ENCODE assay signal across 18 cellular contexts in the genomic region with DNA sequence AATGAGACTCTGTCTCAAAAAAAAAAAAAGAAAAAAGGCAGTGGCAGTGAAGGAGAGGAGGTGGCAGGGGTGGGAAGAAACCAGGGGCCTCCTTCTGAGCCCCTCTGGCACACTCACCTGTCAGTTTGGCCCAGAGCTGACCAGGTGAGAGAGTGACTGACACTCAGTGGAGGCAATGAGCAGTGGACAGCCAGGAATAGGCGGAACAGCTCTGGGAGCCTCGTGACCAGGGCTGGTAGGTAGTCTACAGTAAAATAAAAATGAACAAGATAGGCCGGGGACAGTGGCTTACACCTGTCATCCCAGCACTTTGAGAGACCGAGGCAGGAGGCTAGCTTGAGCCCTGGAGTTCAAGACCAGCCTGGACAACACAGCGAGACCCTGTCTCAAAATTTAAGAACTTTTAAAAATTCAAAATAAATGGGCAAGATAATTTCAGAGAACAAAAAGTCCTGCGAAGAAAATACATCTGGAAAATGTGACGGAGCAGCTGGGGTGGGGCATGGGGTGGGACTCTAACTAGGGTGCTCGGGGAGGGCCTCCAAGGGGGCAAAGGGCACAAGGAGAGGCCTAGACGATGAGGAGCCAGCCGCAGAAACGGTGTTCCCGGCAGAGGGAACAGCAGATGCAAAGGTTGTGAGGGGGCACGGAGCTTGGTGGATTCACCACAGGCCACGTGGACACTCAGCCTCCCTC. TPM values are rescaled to one million over a fixed set of nuclear protein-coding genes. Genes with fewer than 3 reads are reported as not detected.
DNase-seq lines count a peak whose midpoint lies in the region; ATAC-seq, FAIRE-seq and TF ChIP-seq lines count a peak whose summit lies in the region.
"Had no signal": no experiment of that assay in that cellular context is flagged by ENCODE, and none has a peak within 500 bp of the region (broad histone marks: within the 10 kb centered on the region; RNA-seq: fewer than 3 reads in every experiment).

No MANE protein-coding gene starts in this region.

- 84% methylated on average over 12 of the region's 14 CpGs for WGBS in GM12878 (ENCODE audit: insufficient coverage, insufficient replicate concordance, low lambda C conversion rate, missing lambda C conversion rate)

- no peak overlapping the region for H3K27ac ChIP-seq in GM12878 (ENCODE audit: control insufficient read depth, insufficient read depth)
- H3K27ac ChIP-seq in muscle layer of duodenum (ENCODE audit: low read length): peak overlapping the region; percentile 81
- H3K27ac ChIP-seq: BLaER1, PC-9 had no signal

- peaks cover 12% of the 10 kb centered on the region for H3K79me2 ChIP-seq in GM12878 (ENCODE audit: control insufficient read depth, insufficient read depth, low read length)

- TSS peak; percentile 53 for BruUV-seq in GM12878 (replicated peaks; lab: Mats Ljungman, UMichigan)

- H2AFZ ChIP-seq in GM12878 (ENCODE audit: control insufficient read depth, low read depth, low read length): no peak overlapping the region
- H2AFZ ChIP-seq: PC-9 had no signal

- H3K9me3 ChIP-seq in GM12878 (replicated peaks; ENCODE audit: control insufficient read depth, insufficient read depth, low read length) (no peaks in the 10 kb centered on the region), muscle layer of duodenum (ENCODE audit: control insufficient read depth in 1 of 2, low read length in 2 of 2) (no peaks in the 10 kb centered on the region)
- H3K9me3 ChIP-seq: BLaER1, MG63 had no signal

- TF ChIP-seq CTCF in CD14-positive monocyte (IDR thresholded peaks at IDR 0.05) (no peak), GM12878 (IDR thresholded peaks at IDR 0.05 in 2 of 3, conservative IDR thresholded peaks at IDR 0.05 in 1 of 3; ENCODE audit: control insufficient read depth in 2 of 3, extremely low read depth in 1 of 3, insufficient read depth in 1 of 3, low read depth in 3 of 3, low read length in 3 of 3) (no peak)

- no peaks in the 10 kb centered on the region for H3K27me3 Mint-ChIP-seq in activated CD4-positive, alpha-beta T cell treated with anti-CD3 and anti-CD28 coated beads for 36 hours
- H3K27me3 Mint-ChIP-seq in CD14-positive monocyte (ENCODE audit: low read depth in 3 of 3): no peaks in the 10 kb centered on the region

- H3K4me2 ChIP-seq in GM12878 (ENCODE audit: control insufficient read depth, insufficient read depth): no peak overlapping the region
- H3K4me2 ChIP-seq: BLaER1, PC-9 had no signal

- no peak for TF ChIP-seq RAD21 in GM12878 (IDR thresholded peaks at IDR 0.05; ENCODE audit: insufficient read depth, low read depth, low read length)

- H3K4me1 Mint-ChIP-seq in activated CD4-positive, alpha-beta T cell treated with anti-CD3 and anti-CD28 coated beads for 36 hours: peaks cover 11% of the 10 kb centered on the region
- H3K4me1 Mint-ChIP-seq in CD14-positive monocyte: peaks cover 17% of the 10 kb centered on the region

- in situ Hi-C loops in GM12878 (cut with MboI): no loop called here

- peak overlapping the region; percentile 19 for H3K27ac Mint-ChIP-seq in activated CD4-positive, alpha-beta T cell treated with anti-CD3 and anti-CD28 coated beads for 36 hours
- H3K27ac Mint-ChIP-seq in CD14-positive monocyte: peak overlapping the region in 5 of 7 donors; percentile 17 to 68 (median 64)

- SMC1A ChIA-PET in GM12878 (lab: Charles Lee; ENCODE audit: uncharacterized antibody, unreplicated experiment): no interaction called here

- POLR2A ChIA-PET in activated CD4-positive, alpha-beta T cell treated with anti-CD3 and anti-CD28 coated beads for 36 hours (lab: Charles Lee): no interaction called here
- POLR2A ChIA-PET in GM12878 (lab: Charles Lee): interaction anchor here (0.7 kb wide), 1 partner anchor 27 kb away, joined by 3 read pairs; no protein-coding TSS in a partner anchor

- TF ChIP-seq POLR2A in GM12878 (IDR thresholded peaks at IDR 0.05; ENCODE audit: low read depth, low read length): no peak

- CTCF ChIA-PET in activated CD4-positive, alpha-beta T cell treated with anti-CD3 and anti-CD28 coated beads for 36 hours (lab: Charles Lee): interaction anchor here (5.2 to 5.4 kb wide), 2 partner anchors 12 to 18 kb away, joined by 20 to 36 read pairs; no protein-coding TSS in a partner anchor
- CTCF ChIA-PET in GM12878 (lab: Yijun Ruan, JAX): interaction anchor here (2.3 to 10.3 kb wide), 2 partner anchors 12 to 14 kb away, joined by 8 to 261 read pairs; partner anchors contain the start of gene SH3BP1

- H4K20me1 ChIP-seq in GM12878 (ENCODE audit: control insufficient read depth, insufficient read depth): no peaks in the 10 kb centered on the region

- H3K36me3 Mint-ChIP-seq in activated CD4-positive, alpha-beta T cell treated with anti-CD3 and anti-CD28 coated beads for 36 hours (ENCODE audit: low read depth): peaks cover 23% of the 10 kb centered on the region
- peaks cover 48 to 57% of the 10 kb centered on the region in 2 donors for H3K36me3 Mint-ChIP-seq in CD14-positive monocyte

- no peak for TF ChIP-seq EP300 in GM12878 (IDR thresholded peaks at IDR 0.05; ENCODE audit: borderline replicate concordance in 1 of 2, control insufficient read depth in 1 of 2, low read depth in 2 of 2, low read length in 2 of 2)

- H3K9ac ChIP-seq in GM12878 (ENCODE audit: control insufficient read depth, insufficient read depth, low read length): no peak overlapping the region

- no peaks in the 10 kb centered on the region; the same call in 1 of the 2 replicates for H3K4me1 ChIP-seq in GM12878 (ENCODE audit: control insufficient read depth, insufficient read depth, low read length)
- peaks cover 8 to 12% of the 10 kb centered on the region in 2 donors for H3K4me1 ChIP-seq in muscle layer of duodenum (ENCODE audit: control insufficient read depth in 1 of 2, insufficient read depth in 2 of 2, low read length in 2 of 2)

- ATAC-seq in activated CD4-positive, alpha-beta T cell treated with anti-CD3 and anti-CD28 coated beads for 36 hours: no peak
- no peak for ATAC-seq in GM12878
- ATAC-seq in GM19023 (IDR thresholded peaks at IDR 0.05; ENCODE audit: unreplicated experiment): no peak
- no peak for ATAC-seq in HG03460 (IDR thresholded peaks at IDR 0.05; ENCODE audit: unreplicated experiment)
- ATAC-seq: HepG2 had no signal

- intact Hi-C loops in activated CD4-positive, alpha-beta T cell treated with anti-CD3 and anti-CD28 coated beads for 36 hours (cut with DNase I, micrococcal nuclease): no loop called here
- intact Hi-C loops in CD14-positive monocyte (cut with micrococcal nuclease): no loop called here
- intact Hi-C loops in GM12878 (cut with micrococcal nuclease; ENCODE audit: unreplicated experiment): no loop called here

- H3K4me3 Mint-ChIP-seq in activated CD4-positive, alpha-beta T cell treated with anti-CD3 and anti-CD28 coated beads for 36 hours: no peak overlapping the region
- H3K4me3 Mint-ChIP-seq in CD14-positive monocyte: no peak overlapping the region

- H3K4me3 ChIP-seq in GM12878 (no peak overlapping the region), muscle layer of duodenum (ENCODE audit: low read depth in 1 of 2, low read length in 2 of 2) (no peak overlapping the region)
- H3K4me3 ChIP-seq: BLaER1, MG63, PC-9 had no signal

- no peaks in the 10 kb centered on the region for H3K9me3 Mint-ChIP-seq in activated CD4-positive, alpha-beta T cell treated with anti-CD3 and anti-CD28 coated beads for 36 hours (ENCODE audit: low read depth)
- peaks cover 0 to 2% (median 0%) of the 10 kb centered on the region in 7 donors for H3K9me3 Mint-ChIP-seq in CD14-positive monocyte

- H3K27me3 ChIP-seq in GM12878 (replicated peaks in 1 of 2; ENCODE audit: control insufficient read depth in 2 of 2, insufficient read depth in 2 of 2, low read length in 1 of 2): no peaks in the 10 kb centered on the region
- H3K27me3 ChIP-seq in muscle layer of duodenum (ENCODE audit: low read depth, low read length): no peaks in the 10 kb centered on the region
- H3K27me3 ChIP-seq: BLaER1, MG63 had no signal

- H3K36me3 ChIP-seq in GM12878 (ENCODE audit: control insufficient read depth in 2 of 2, insufficient read depth in 2 of 2, low read length in 1 of 2) (peaks cover 9 to 16% of the 10 kb centered on the region in 2 experiments; a peak in 3 of 4 replicates), muscle layer of duodenum (ENCODE audit: control insufficient read depth in 1 of 2, insufficient read depth in 2 of 2, low read length in 2 of 2) (peaks cover 0 to 15% of the 10 kb centered on the region in 2 donors)
- H3K36me3 ChIP-seq: MG63 had no signal

- RAD21 ChIA-PET in GM12878 (lab: Charles Lee; ENCODE audit: unreplicated experiment): no interaction called here

- FAIRE-seq in GM12878 (lab: Jason Lieb, UNC): no peak
- FAIRE-seq: HepG2 had no signal

- DNase-seq in activated CD4-positive, alpha-beta T cell treated with anti-CD3 and anti-CD28 coated beads for 36 hours: no peak
- no peak for DNase-seq in activated CD4-positive, alpha-beta T cell treated with anti-CD3 and anti-CD28 coated beads, Interleukin-2, amount 50 U/mL, for 4 hours
- DNase-seq in CD14-positive monocyte (ENCODE audit: low spot score): no peak
- no peak for DNase-seq in GM12878 (ENCODE audit: low read depth, low spot score)
- no peak for DNase-seq in COLO668 (lab: John Stamatoyannopoulos, UW; ENCODE audit: unreplicated experiment)
- DNase-seq: 8988T, COR-L47, H7, MG63, NCI-H1092 treated with DMSO at 0.1 percent for 48 hours, NCI-H1694 treated with DMSO at 0.1 percent for 48 hours, NCI-H446 had no signal

RNA-seq across cellular contexts. Expression of gene PDXP, which starts 3.8 kb away (rescaled TPM):
- total RNA-seq in activated CD4-positive, alpha-beta T cell treated with anti-CD3 and anti-CD28 coated beads for 36 hours: 10 to 100 TPM; 35.8 to 37.8 TPM
- polyA plus RNA-seq in CD14-positive monocyte: 1 to 10 TPM; 1.0 to 4.3 TPM
- total RNA-seq in GM12878 (2013; cell fraction: nucleolus; rRNA removed): 7.4 and 8.6 TPM in 2 replicates
- total RNA-seq in GM12878 (2014; rRNA removed): 36.8 and 41.1 TPM in 2 replicates
- total RNA-seq in GM12878 (2014; rRNA removed; fragmentation: Illumina TruSeq; extraction: Trizol): 27.2 and 29.7 TPM in 2 replicates
- 38.6 and 44.7 TPM in 2 replicates for total RNA-seq in GM12878 (2021)
- 14.9 TPM for polyA plus RNA-seq in GM12878 (2011; ENCODE audit: low read depth)
- polyA plus RNA-seq in GM12878 (2011; rRNA removed): 25.4 and 39.4 TPM in 2 replicates
- 66.8 and 73.1 TPM in 2 replicates for polyA plus RNA-seq in GM12878 (2011; cell fraction: cytosol; rRNA removed)
- 26.0 and 35.5 TPM in 2 replicates for polyA plus RNA-seq in GM12878 (2011; cell fraction: nucleus; rRNA removed)
- polyA plus RNA-seq in GM12878 (2012): 17.7 and 26.5 TPM in 2 replicates
- polyA plus RNA-seq in GM12878 (2014; fragmentation: Illumina TruSeq; extraction: Trizol): 30.1 and 40.0 TPM in 2 replicates
- 10 to 100 TPM in 1 of 2 experiments, 1 to 10 TPM in 1; 9.8 to 15.2 TPM for polyA plus RNA-seq in GM12878 (2014; fragmentation: Nextera tagmentation; extraction: Ambion mirVana)
- 56.7 and 57.9 TPM in 2 replicates for polyA plus RNA-seq in GM12878 (2014; rRNA removed)
- 1 to 10 TPM; 4.4 to 4.8 TPM for polyA plus RNA-seq in GM12878 (2016; fragmentation: Nextera tagmentation; extraction: Ambion mirVana)
- polyA minus RNA-seq in GM12878 (2011; rRNA and poly(A)+ RNA removed): 22.2 and 37.3 TPM in 2 replicates
- 11.4 and 17.4 TPM in 2 replicates for polyA minus RNA-seq in GM12878 (2011; cell fraction: cytosol; rRNA and poly(A)+ RNA removed)
- polyA minus RNA-seq in GM12878 (2011; cell fraction: nucleus; rRNA and poly(A)+ RNA removed): 7.3 and 9.7 TPM in 2 replicates

RNA-seq across cellular contexts. Expression of gene SH3BP1, which starts 15.2 kb away (rescaled TPM):
- 10 to 100 TPM; 86.5 to 98.2 TPM for total RNA-seq in activated CD4-positive, alpha-beta T cell treated with anti-CD3 and anti-CD28 coated beads for 36 hours
- 10 to 100 TPM; 20.0 TPM for polyA plus RNA-seq in CD14-positive monocyte
- 73.5 and 76.3 TPM in 2 replicates for total RNA-seq in GM12878 (2013; cell fraction: nucleolus; rRNA removed)
- 34.0 and 37.5 TPM in 2 replicates for total RNA-seq in GM12878 (2014; rRNA removed)
- total RNA-seq in GM12878 (2014; rRNA removed; fragmentation: Illumina TruSeq; extraction: Trizol): 16.8 and 17.9 TPM in 2 replicates
- total RNA-seq in GM12878 (2021): 67.0 and 70.5 TPM in 2 replicates
- 126 TPM for polyA plus RNA-seq in GM12878 (2011; ENCODE audit: low read depth)
- 14.5 and 27.0 TPM in 2 replicates for polyA plus RNA-seq in GM12878 (2011; rRNA removed)
- polyA plus RNA-seq in GM12878 (2011; cell fraction: cytosol; rRNA removed): 37.4 and 46.9 TPM in 2 replicates
- polyA plus RNA-seq in GM12878 (2011; cell fraction: nucleus; rRNA removed): 135 and 140 TPM in 2 replicates
- 56.7 and 111 TPM in 2 replicates for polyA plus RNA-seq in GM12878 (2012)
- polyA plus RNA-seq in GM12878 (2014; fragmentation: Illumina TruSeq; extraction: Trizol): 22.9 and 58.6 TPM in 2 replicates
- polyA plus RNA-seq in GM12878 (2014; fragmentation: Nextera tagmentation; extraction: Ambion mirVana): 1 to 10 TPM in 1 of 2 experiments, under 1 TPM in 1; 0.29 to 1.1 TPM
- 31.7 and 43.3 TPM in 2 replicates for polyA plus RNA-seq in GM12878 (2014; rRNA removed)
- 1 to 10 TPM; 4.8 to 9.9 TPM for polyA plus RNA-seq in GM12878 (2016; fragmentation: Nextera tagmentation; extraction: Ambion mirVana)
- 39.4 and 47.3 TPM in 2 replicates for polyA minus RNA-seq in GM12878 (2011; rRNA and poly(A)+ RNA removed)
- polyA minus RNA-seq in GM12878 (2011; cell fraction: cytosol; rRNA and poly(A)+ RNA removed): 11.4 and 39.4 TPM in 2 replicates
- polyA minus RNA-seq in GM12878 (2011; cell fraction: nucleus; rRNA and poly(A)+ RNA removed): 33.5 and 50.5 TPM in 2 replicates

RNA-seq across cellular contexts. Expression of gene LGALS1, which starts 20.7 kb away (rescaled TPM):
- total RNA-seq in activated CD4-positive, alpha-beta T cell treated with anti-CD3 and anti-CD28 coated beads for 36 hours: 100 to 1,000 TPM; 522 to 663 TPM
- polyA plus RNA-seq in CD14-positive monocyte: 1,000 to 10,000 TPM; 1,719 to 1,844 TPM
- 71.4 and 74.1 TPM in 2 replicates for total RNA-seq in GM12878 (2013; cell fraction: nucleolus; rRNA removed)
- 1,028 and 1,163 TPM in 2 replicates for total RNA-seq in GM12878 (2014; rRNA removed)
- 508 and 518 TPM in 2 replicates for total RNA-seq in GM12878 (2014; rRNA removed; fragmentation: Illumina TruSeq; extraction: Trizol)
- total RNA-seq in GM12878 (2021): 636 and 637 TPM in 2 replicates
- 1,837 TPM for polyA plus RNA-seq in GM12878 (2011; ENCODE audit: low read depth)
- 690 and 1,889 TPM in 2 replicates for polyA plus RNA-seq in GM12878 (2011; rRNA removed)
- polyA plus RNA-seq in GM12878 (2011; cell fraction: cytosol; rRNA removed): 2,989 and 3,872 TPM in 2 replicates
- 1,936 and 2,514 TPM in 2 replicates for polyA plus RNA-seq in GM12878 (2011; cell fraction: nucleus; rRNA removed)
- 1,111 and 1,241 TPM in 2 replicates for polyA plus RNA-seq in GM12878 (2012)
- polyA plus RNA-seq in GM12878 (2014; fragmentation: Illumina TruSeq; extraction: Trizol): 56.5 and 312 TPM in 2 replicates
- polyA plus RNA-seq in GM12878 (2014; fragmentation: Nextera tagmentation; extraction: Ambion mirVana): 100 to 1,000 TPM; 571 TPM
- polyA plus RNA-seq in GM12878 (2014; rRNA removed): 1,386 and 1,631 TPM in 2 replicates
- polyA plus RNA-seq in GM12878 (2016; fragmentation: Nextera tagmentation; extraction: Ambion mirVana): 100 to 1,000 TPM; 777 to 791 TPM
- 796 and 1,494 TPM in 2 replicates for polyA minus RNA-seq in GM12878 (2011; rRNA and poly(A)+ RNA removed)
- polyA minus RNA-seq in GM12878 (2011; cell fraction: cytosol; rRNA and poly(A)+ RNA removed): 213 and 229 TPM in 2 replicates
- polyA minus RNA-seq in GM12878 (2011; cell fraction: nucleus; rRNA and poly(A)+ RNA removed): 191 and 194 TPM in 2 replicates

RNA-seq across cellular contexts. Expression of gene NOL12, which starts 31.4 kb away (rescaled TPM):
- 10 to 100 TPM; 37.1 to 42.3 TPM for total RNA-seq in activated CD4-positive, alpha-beta T cell treated with anti-CD3 and anti-CD28 coated beads for 36 hours
- polyA plus RNA-seq in CD14-positive monocyte: 10 to 100 TPM; 47.3 to 49.2 TPM
- total RNA-seq in GM12878 (2013; cell fraction: nucleolus; rRNA removed): 24.0 and 33.8 TPM in 2 replicates
- 42.1 and 43.2 TPM in 2 replicates for total RNA-seq in GM12878 (2014; rRNA removed)
- total RNA-seq in GM12878 (2014; rRNA removed; fragmentation: Illumina TruSeq; extraction: Trizol): 34.2 and 40.5 TPM in 2 replicates
- total RNA-seq in GM12878 (2021): 36.5 and 37.0 TPM in 2 replicates
- polyA plus RNA-seq in GM12878 (2011; ENCODE audit: low read depth): 10.0 TPM
- polyA plus RNA-seq in GM12878 (2011; rRNA removed): 23.1 and 25.8 TPM in 2 replicates
- 22.1 and 36.9 TPM in 2 replicates for polyA plus RNA-seq in GM12878 (2011; cell fraction: cytosol; rRNA removed)
- polyA plus RNA-seq in GM12878 (2011; cell fraction: nucleus; rRNA removed): 38.6 and 48.7 TPM in 2 replicates
- polyA plus RNA-seq in GM12878 (2012): 14.2 and 20.3 TPM in 2 replicates
- 15.5 and 43.2 TPM in 2 replicates for polyA plus RNA-seq in GM12878 (2014; fragmentation: Illumina TruSeq; extraction: Trizol)
- polyA plus RNA-seq in GM12878 (2014; fragmentation: Nextera tagmentation; extraction: Ambion mirVana): 10 to 100 TPM in 1 of 2 experiments, 1 to 10 TPM in 1; 3.3 to 12.9 TPM
- polyA plus RNA-seq in GM12878 (2014; rRNA removed): 41.7 and 49.8 TPM in 2 replicates
- polyA plus RNA-seq in GM12878 (2016; fragmentation: Nextera tagmentation; extraction: Ambion mirVana): 10 to 100 TPM; 64.6 to 69.4 TPM
- polyA minus RNA-seq in GM12878 (2011; rRNA and poly(A)+ RNA removed): 5.6 and 12.4 TPM in 2 replicates
- polyA minus RNA-seq in GM12878 (2011; cell fraction: cytosol; rRNA and poly(A)+ RNA removed): 9.0 and 9.5 TPM in 2 replicates
- polyA minus RNA-seq in GM12878 (2011; cell fraction: nucleus; rRNA and poly(A)+ RNA removed): 5.2 and 12.5 TPM in 2 replicates

RNA-seq across cellular contexts. Expression of gene TRIOBP, which starts 42.1 kb away (rescaled TPM):
- total RNA-seq in activated CD4-positive, alpha-beta T cell treated with anti-CD3 and anti-CD28 coated beads for 36 hours: 10 to 100 TPM; 23.3 to 26.1 TPM
- polyA plus RNA-seq in CD14-positive monocyte: 10 to 100 TPM; 43.0 to 46.6 TPM
- 25.1 and 25.6 TPM in 2 replicates for total RNA-seq in GM12878 (2013; cell fraction: nucleolus; rRNA removed)
- total RNA-seq in GM12878 (2014; rRNA removed): 18.0 and 21.0 TPM in 2 replicates
- 9.6 and 10.7 TPM in 2 replicates for total RNA-seq in GM12878 (2014; rRNA removed; fragmentation: Illumina TruSeq; extraction: Trizol)
- 20.5 and 23.6 TPM in 2 replicates for total RNA-seq in GM12878 (2021)
- 4.2 TPM for polyA plus RNA-seq in GM12878 (2011; ENCODE audit: low read depth)
- 6.7 and 10.6 TPM in 2 replicates for polyA plus RNA-seq in GM12878 (2011; rRNA removed)
- polyA plus RNA-seq in GM12878 (2011; cell fraction: cytosol; rRNA removed): 17.0 and 19.4 TPM in 2 replicates
- polyA plus RNA-seq in GM12878 (2011; cell fraction: nucleus; rRNA removed): 24.2 and 29.4 TPM in 2 replicates
- 13.8 and 16.5 TPM in 2 replicates for polyA plus RNA-seq in GM12878 (2012)
- polyA plus RNA-seq in GM12878 (2014; fragmentation: Illumina TruSeq; extraction: Trizol): 8.9 and 13.1 TPM in 2 replicates
- under 1 TPM; 0.21 to 0.53 TPM for polyA plus RNA-seq in GM12878 (2014; fragmentation: Nextera tagmentation; extraction: Ambion mirVana)
- 19.5 and 20.1 TPM in 2 replicates for polyA plus RNA-seq in GM12878 (2014; rRNA removed)
- 10 to 100 TPM in 1 of 2 experiments, 1 to 10 TPM in 1; 4.2 to 19.9 TPM for polyA plus RNA-seq in GM12878 (2016; fragmentation: Nextera tagmentation; extraction: Ambion mirVana)
- polyA minus RNA-seq in GM12878 (2011; rRNA and poly(A)+ RNA removed): 26.6 and 34.0 TPM in 2 replicates
- polyA minus RNA-seq in GM12878 (2011; cell fraction: cytosol; rRNA and poly(A)+ RNA removed): 7.7 and 7.8 TPM in 2 replicates
- 12.5 and 21.6 TPM in 2 replicates for polyA minus RNA-seq in GM12878 (2011; cell fraction: nucleus; rRNA and poly(A)+ RNA removed)
